Comparison of ENCODE assay signal across 8 cellular contexts in the genomic region with DNA sequence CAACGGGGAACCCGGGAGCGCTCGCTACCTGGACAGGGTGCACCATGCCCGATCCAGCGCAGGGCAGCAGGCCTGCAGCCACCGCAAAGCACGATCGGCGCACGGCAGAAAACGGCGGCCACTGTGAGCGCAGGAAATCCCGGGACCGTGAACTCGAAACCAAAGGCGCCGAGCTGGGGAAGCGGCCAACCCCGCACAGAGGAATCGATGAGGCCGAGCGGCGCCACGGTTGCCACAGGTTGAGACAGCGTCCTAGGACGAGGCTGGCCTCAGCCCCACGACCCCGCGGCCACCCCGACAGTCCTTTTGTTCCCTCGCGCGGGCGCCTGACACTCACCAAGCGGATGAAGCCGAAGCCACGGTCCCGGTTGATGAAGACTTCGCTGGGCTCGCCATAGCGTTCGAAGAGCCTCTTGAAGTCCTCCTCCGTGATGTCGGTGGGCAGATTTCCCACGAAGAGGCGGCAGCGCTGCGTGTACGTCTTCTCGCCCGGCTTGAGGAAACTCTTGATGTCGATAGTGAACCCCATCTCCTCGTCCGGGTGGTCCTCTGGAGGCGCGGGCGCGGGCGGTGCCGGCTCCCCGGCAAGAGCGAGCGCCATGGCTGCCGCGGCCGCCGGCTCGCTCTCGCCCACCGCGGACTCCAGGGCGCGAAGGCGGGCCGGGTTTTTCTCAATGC. TPM values are rescaled to one million over a fixed set of nuclear protein-coding genes. Genes with fewer than 3 reads are reported as not detected.
DNase-seq lines count a peak whose midpoint lies in the region; ATAC-seq, FAIRE-seq and TF ChIP-seq lines count a peak whose summit lies in the region.

No MANE protein-coding gene starts in this region.

- ATAC-seq in GM21390 (IDR thresholded peaks at IDR 0.05; ENCODE audit: unreplicated experiment), result peak; percentile 34

- no peaks in the 10 kb centered on the region for H3K36me3 ChIP-seq in small intestine (ENCODE audit: control insufficient read depth in 2 of 2, insufficient read depth in 2 of 2, low read length in 2 of 2)

- H3K4me1 ChIP-seq in small intestine (ENCODE audit: control insufficient read depth in 2 of 2, insufficient read depth in 1 of 2, low read depth in 1 of 2, low read length in 1 of 2), result no peaks in the 10 kb centered on the region

- no peak for TF ChIP-seq CTCF in VCaP (conservative IDR thresholded peaks at IDR 0.05)

- no peak for FAIRE-seq in small intestine (lab: Jason Lieb, UNC)

- H3K27ac ChIP-seq in VCaP (peak overlapping the region; percentile 97), small intestine (ENCODE audit: low read depth in 1 of 2, low read length in 1 of 2) (peak overlapping the region; percentile 86 to 97)

- no peaks in the 10 kb centered on the region for H3K9me3 ChIP-seq in small intestine (ENCODE audit: control insufficient read depth, low read depth)

- DNase-seq in COR-L47 (lab: John Stamatoyannopoulos, UW), result peak; percentile 52
- DNase-seq in HuH-7 (ENCODE audit: low spot score), result peak; percentile 23
- peak; percentile 26 for DNase-seq in brain pericyte (ENCODE audit: low read depth, low spot score)
- DNase-seq in iPS-NIHi7 (ENCODE audit: extremely low spot score), result peak; percentile 34
- peak; percentile 52 for DNase-seq in small intestine
- no peak for DNase-seq in NCI-H187 treated with DMSO at 0.1 percent for 48 hours (lab: John Stamatoyannopoulos, UW)

- peak overlapping the region; percentile 95 to 97 for H3K4me3 ChIP-seq in small intestine (ENCODE audit: low read depth in 1 of 2, low read length in 2 of 2)

- no peaks in the 10 kb centered on the region for H3K27me3 ChIP-seq in small intestine (ENCODE audit: control insufficient read depth in 2 of 2, insufficient read depth in 2 of 2, low read length in 2 of 2)

- 0% methylated on average over 74 to 77 of the region's 77 CpGs for WGBS in small intestine, 3 donors

RNA-seq across cellular contexts. Expression of gene PSPC1, which starts 0.6 kb away (rescaled TPM):
- polyA plus RNA-seq in small intestine, result 10 to 100 TPM; 18.8 to 31.1 (median 30.5) TPM
